Comparison of ENCODE assay signal across 7 cellular contexts in the genomic region with DNA sequence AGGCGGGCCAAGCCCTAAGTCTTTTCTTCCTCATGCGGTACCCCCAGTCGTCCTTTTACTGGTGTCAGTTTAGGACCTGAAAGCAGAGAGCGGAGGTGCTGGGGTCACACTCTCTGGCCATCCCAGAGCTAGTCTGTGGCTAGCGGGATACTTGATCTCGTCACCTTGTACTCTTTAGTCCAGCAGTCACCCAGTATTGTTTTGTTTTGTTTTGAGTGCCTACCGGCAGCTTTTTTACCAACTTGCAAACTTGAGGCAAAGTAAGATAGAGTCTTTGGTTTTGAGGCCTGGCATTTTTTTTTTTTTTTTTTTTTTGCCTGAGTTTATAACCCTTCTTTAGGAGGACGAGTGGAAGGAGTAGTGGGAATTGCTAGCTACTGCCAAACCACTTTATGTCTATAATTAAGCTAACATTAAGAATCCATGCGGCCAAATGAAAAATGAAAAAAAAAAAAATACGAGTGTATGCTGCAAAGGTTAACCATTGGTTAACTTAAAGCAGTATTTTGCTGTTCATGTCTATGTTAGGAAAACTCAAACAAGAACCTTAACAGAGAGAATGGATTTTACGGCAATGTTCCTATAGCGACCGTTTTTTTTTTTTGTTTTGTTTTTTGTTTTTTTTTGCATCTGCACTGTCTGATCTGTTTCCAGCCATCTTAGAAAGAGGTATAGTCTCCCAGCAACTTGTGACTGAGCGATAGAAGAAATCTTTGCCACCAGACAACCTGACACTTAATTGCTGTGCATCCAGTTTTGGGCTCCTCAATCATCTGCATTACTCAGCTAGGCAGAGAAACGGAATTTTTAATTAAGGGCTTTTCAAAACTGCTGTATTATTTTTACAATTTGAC. TPM values are rescaled to one million over a fixed set of nuclear protein-coding genes. Genes with fewer than 3 reads are reported as not detected.
DNase-seq lines count a peak whose midpoint lies in the region; ATAC-seq and TF ChIP-seq lines count a peak whose summit lies in the region.

No MANE protein-coding gene starts in this region.

- H3K4me2 ChIP-seq in OCI-LY7 (ENCODE audit: low read length) = peak overlapping the region; percentile 98

- peaks cover 49% of the 10 kb centered on the region for H3K4me1 ChIP-seq in OCI-LY7 (ENCODE audit: insufficient read depth, low read length, poor library complexity, severe bottlenecking)
- H3K4me1 ChIP-seq in ectodermal cell (ENCODE audit: control insufficient read depth, insufficient read depth, low read length) = no peaks in the 10 kb centered on the region
- H3K4me1 ChIP-seq in muscle layer of colon (ENCODE audit: insufficient read depth, low read length) = peaks cover 46% of the 10 kb centered on the region

- H3K9me2 ChIP-seq in OCI-LY7 (ENCODE audit: insufficient read depth, low read length) = no peaks in the 10 kb centered on the region

- H3K4me3 ChIP-seq in OCI-LY7 (ENCODE audit: low read depth, low read length, poor library complexity, severe bottlenecking) (peak overlapping the region; percentile 75), ectodermal cell (ENCODE audit: insufficient read depth, low read depth, low read length) (peak overlapping the region; percentile 84), muscle layer of colon (ENCODE audit: low read depth in 1 of 2, low read length in 2 of 2) (peak overlapping the region; percentile 91)

- peaks cover 38% of the 10 kb centered on the region for H4K20me1 ChIP-seq in OCI-LY7 (ENCODE audit: insufficient read depth, low read length)

- H3K9me3 ChIP-seq in OCI-LY7 (ENCODE audit: low read length) (no peaks in the 10 kb centered on the region), ectodermal cell (ENCODE audit: control insufficient read depth, low read length) (no peaks in the 10 kb centered on the region), muscle layer of colon (ENCODE audit: low read length) (no peaks in the 10 kb centered on the region)

- intact Hi-C loops in OCI-LY7 (cut with micrococcal nuclease; ENCODE audit: unreplicated experiment) = loop anchor here (1.0 to 10.0 kb wide), 5 partner anchors 113 to 955 kb away; a partner anchor contains a TSS

- CTCF ChIA-PET in HEK293T (lab: Yijun Ruan, JAX) (interaction anchor here (0.5 to 1.5 kb wide), 4 partner anchors 9 to 897 kb away, joined by 3 read pairs; no protein-coding TSS in a partner anchor), OCI-LY7 (lab: Charles Lee; ENCODE audit: unreplicated experiment) (interaction anchor here (0.8 to 1.9 kb wide), 3 partner anchors 9 to 946 kb away, joined by 3 to 4 read pairs (median 4); no protein-coding TSS in a partner anchor)

- no peaks in the 10 kb centered on the region for H3K27me3 ChIP-seq in ectodermal cell (ENCODE audit: control insufficient read depth, insufficient read depth, low read length, poor library complexity, severe bottlenecking)
- no peaks in the 10 kb centered on the region for H3K27me3 ChIP-seq in muscle layer of colon (ENCODE audit: control insufficient read depth in 1 of 2, insufficient read depth in 2 of 2, low read length in 2 of 2)

- ATAC-seq in GM18511 (IDR thresholded peaks at IDR 0.05; ENCODE audit: unreplicated experiment) = peak; percentile 5
- no peak for ATAC-seq in GM18858 (IDR thresholded peaks at IDR 0.05; ENCODE audit: unreplicated experiment)

- WGBS in ectodermal cell, 2 experiments = 7% methylated on average over 14 of the region's 15 CpGs

- peaks cover 80% of the 10 kb centered on the region for H3K79me2 ChIP-seq in OCI-LY7 (ENCODE audit: insufficient read depth, low read depth, low read length)

- no peak; the same call in none of the 2 replicates for TF ChIP-seq CTCF in OCI-LY7 (conservative IDR thresholded peaks at IDR 0.05; ENCODE audit: low read length)

- DNase-seq in HEK293T (ENCODE audit: extremely low spot score) (peak; percentile 12), OCI-LY7 (ENCODE audit: low spot score) (peak; percentile 22), HK-2 (ENCODE audit: unreplicated experiment) (no peak)

- BruUV-seq in OCI-LY7 (replicated peaks; lab: Mats Ljungman, UMichigan) = TSS peak; percentile 66

- no peak overlapping the region for H2AFZ ChIP-seq in OCI-LY7 (ENCODE audit: low read length)

- POLR2A ChIA-PET in HEK293T (lab: Yijun Ruan, JAX) = interaction anchor here (0.8 to 2.0 kb wide), 19 partner anchors 9 to 331 kb away, joined by 3 to 24 read pairs (median 7); a partner anchor contains a TSS
- POLR2A ChIA-PET in OCI-LY7 (lab: Charles Lee) = interaction anchor here (0.6 to 2.3 kb wide), 11 partner anchors 8 to 679 kb away, joined by 3 to 12 read pairs (median 5); a partner anchor contains a TSS

- peak overlapping the region; percentile 88 for H3K9ac ChIP-seq in muscle layer of colon (ENCODE audit: low read length)

- H3K27ac ChIP-seq in OCI-LY7 (ENCODE audit: low read depth, low read length, poor library complexity, severe bottlenecking) (peak overlapping the region; percentile 83), ectodermal cell (ENCODE audit: insufficient read depth, low read depth, low read length, poor library complexity, severe bottlenecking) (peak overlapping the region; percentile 91), muscle layer of colon (ENCODE audit: low read depth, low read length) (peak overlapping the region; percentile 99)

- peaks cover 43% of the 10 kb centered on the region for H3K36me3 ChIP-seq in OCI-LY7 (ENCODE audit: insufficient read depth, low read length)
- H3K36me3 ChIP-seq in ectodermal cell (ENCODE audit: control insufficient read depth, insufficient read depth, low read length) = no peaks in the 10 kb centered on the region
- H3K36me3 ChIP-seq in muscle layer of colon (ENCODE audit: insufficient read depth, low read length) = no peaks in the 10 kb centered on the region

TF ChIP-seq in HEK293T, 16 proteins besides CTCF, POLR2A, EP300 and RAD21:
- no peak for TF ChIP-seq ELF4 (IDR thresholded peaks at IDR 0.05)
- no peak for TF ChIP-seq SP1 (IDR thresholded peaks at IDR 0.05)
- no peak for TF ChIP-seq FOXM1 (IDR thresholded peaks at IDR 0.05; ENCODE audit: borderline replicate concordance)
- TF ChIP-seq FOXK2 (IDR thresholded peaks at IDR 0.05) = no peak
- TF ChIP-seq ZNF384 (IDR thresholded peaks at IDR 0.05) = peak; percentile 63

RNA-seq across cellular contexts. Expression of a gene that starts 56.8 kb away (rescaled TPM):
- total RNA-seq in OCI-LY7 (2014; rRNA removed; shearing (Covaris generic)) = not detected in 2 replicates
- not detected in 2 replicates for total RNA-seq in OCI-LY7 (2022)
- not detected for polyA plus RNA-seq in ectodermal cell (2013, experiment 1 of 4)
- not detected for polyA plus RNA-seq in ectodermal cell (2013, experiment 2 of 4)
- polyA plus RNA-seq in ectodermal cell (2013, experiment 3 of 4) = not detected
- polyA plus RNA-seq in ectodermal cell (2013, experiment 4 of 4) = not detected
